10 cellular contexts compared by ENCODE assay signal in the genomic region with DNA sequence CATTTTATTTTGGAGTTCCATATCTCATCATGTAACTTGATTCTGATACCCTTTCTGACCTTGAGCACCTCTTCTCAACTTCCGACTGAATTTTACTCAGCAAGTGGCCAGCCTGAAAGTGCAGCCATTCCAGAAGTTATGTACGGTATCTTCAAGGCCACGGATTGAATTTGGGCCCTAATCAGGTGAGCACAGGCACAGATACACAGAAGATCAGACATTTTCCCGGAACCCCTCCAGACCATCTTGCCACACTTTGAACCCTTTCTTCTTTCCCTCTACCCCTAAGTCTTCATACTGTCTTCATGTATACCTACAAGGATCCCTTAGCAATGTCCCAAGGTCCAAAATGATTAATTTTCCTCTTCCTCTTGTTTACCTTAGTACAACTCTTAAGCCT.
"Had no signal": no experiment of that assay in that cellular context is flagged by ENCODE, and none has a peak within 500 bp of the region (broad histone marks: within the 10 kb centered on the region; RNA-seq: fewer than 3 reads in every experiment).

No MANE protein-coding gene starts in this region.

- H3K27ac ChIP-seq: GM23248, HL-60 had no signal

- H3K4me3 Mint-ChIP-seq: HFFc6, IgD-negative memory B cell had no signal

- H3K4me1 Mint-ChIP-seq: IgD-negative memory B cell had no signal

- FAIRE-seq: HepG2 had no signal

- ATAC-seq: HCT116, HepG2 had no signal

- H3K9ac ChIP-seq: GM23248 had no signal

- H3K4me3 ChIP-seq: GM23248, HAP-1 had no signal

- H3K4me1 ChIP-seq: HAP-1 had no signal

- H3K9me3 ChIP-seq: HAP-1 had no signal

- H3K27ac Mint-ChIP-seq: HFFc6, IgD-negative memory B cell had no signal

- DNase-seq: GM23248, GOT3, H7, HFFc6, KG1 had no signal

- H2AFZ ChIP-seq: GM23248 had no signal

- H3K36me3 ChIP-seq: HAP-1 had no signal
